ENCODE assay signal across 8 cellular contexts in genomic region chr5:84397385-84397784, GRCh38.
"Had no signal": no experiment of that assay in that cellular context is flagged by ENCODE, and none has a peak within 500 bp of the region (broad histone marks: within the 10 kb centered on the region; RNA-seq: fewer than 3 reads in every experiment).

No MANE protein-coding gene starts in this region.

- H3K9ac ChIP-seq: GM23248 had no signal

- H3K4me3 ChIP-seq: GM23248, GM23338, HAP-1 had no signal

- ATAC-seq: GM23338 had no signal

- H3K4me2 ChIP-seq: GM23338 had no signal

- H3K4me1 ChIP-seq: HAP-1 had no signal

- H3K27ac Mint-ChIP-seq: HFFc6 had no signal

- DNase-seq: GM23248, GOT3, H7, H9, HCEC 1CT, HFFc6 had no signal

- H3K9me3 ChIP-seq: HAP-1 had no signal

- H3K36me3 ChIP-seq: HAP-1 had no signal

- H3K9me3 Mint-ChIP-seq: GM23338, H9 had no signal

- H3K4me3 Mint-ChIP-seq: GM23338, H9, HFFc6 had no signal

- H3K27ac ChIP-seq: GM23248 had no signal

- H2AFZ ChIP-seq: GM23248, GM23338 had no signal
